ENCODE assay signal across 1 cellular context in genomic region chr22:29030618-29031235, GRCh38.
TF ChIP-seq lines count a peak whose summit lies in the region.

No MANE protein-coding gene starts in this region.

TF ChIP-seq in IMR-90, 13 proteins besides CTCF, POLR2A, EP300 and RAD21 (continued from another document):
- no peak for TF ChIP-seq CEBPB (IDR thresholded peaks at IDR 0.05; ENCODE audit: low read depth, low read length)
